Comparison of ENCODE assay signal across 3 cellular contexts in genomic region chr6:81194374-81194773, GRCh38.
A peak's percentile ranks its signal among the peaks of the same experiment; 100 is the strongest.
TF ChIP-seq lines count a peak whose summit lies in the region.

No MANE protein-coding gene starts in this region.

TF ChIP-seq in A549, 52 proteins besides CTCF, POLR2A, EP300 and RAD21 (continued from another document):
- no peak for TF ChIP-seq ELK1 (IDR thresholded peaks at IDR 0.05; ENCODE audit: low read depth, low read length)
- peak; percentile 43 for TF ChIP-seq MAFK (IDR thresholded peaks at IDR 0.05; ENCODE audit: partially characterized antibody)
- no peak for TF ChIP-seq FOSL2 (IDR thresholded peaks at IDR 0.05)
- TF ChIP-seq FOSL2 (CRISPR knock-in tag; IDR thresholded peaks at IDR 0.05): no peak

TF ChIP-seq in HCT116, 20 proteins besides CTCF, POLR2A, EP300 and RAD21 (continued from another document):
- TF ChIP-seq ATF3 (IDR thresholded peaks at IDR 0.05) (no peak), YY1 (IDR thresholded peaks at IDR 0.05; ENCODE audit: extremely low read depth, insufficient replicate concordance, low read depth, low read length) (no peak), REST (IDR thresholded peaks at IDR 0.05; ENCODE audit: low read depth) (no peak), ZNF274 (IDR thresholded peaks at IDR 0.05; ENCODE audit: low read depth, low read length) (no peak), SP1 (IDR thresholded peaks at IDR 0.05; ENCODE audit: low read depth) (no peak), FOSL1 (IDR thresholded peaks at IDR 0.05; ENCODE audit: low read depth) (no peak), ZBTB33 (IDR thresholded peaks at IDR 0.05; ENCODE audit: extremely low read depth, insufficient replicate concordance, low read length) (no peak), TCF7L2 (IDR thresholded peaks at IDR 0.05; ENCODE audit: borderline replicate concordance, extremely low read depth, insufficient read depth, insufficient read length) (no peak), SIN3A (IDR thresholded peaks at IDR 0.05; ENCODE audit: low read depth) (no peak)

TF ChIP-seq in K562, 482 proteins besides CTCF, POLR2A, EP300 and RAD21 (continued from another document):
- TF ChIP-seq ZNF449 (CRISPR knock-in tag; IDR thresholded peaks at IDR 0.05) (no peak), MAFG (tag; conservative IDR thresholded peaks at IDR 0.05) (peak; percentile 21; the same call in 1 of the 2 replicates), MTA2 (IDR thresholded peaks at IDR 0.05; ENCODE audit: low read depth) (no peak), ARHGAP35 (IDR thresholded peaks at IDR 0.05; ENCODE audit: partially characterized antibody) (no peak), GABPB2 (CRISPR knock-in tag; conservative IDR thresholded peaks at IDR 0.05) (no peak), TAF9B (IDR thresholded peaks at IDR 0.05; ENCODE audit: partially characterized antibody) (no peak)
TF ChIP-seq in K562: peak in this region for 3.
